20 cellular contexts compared by ENCODE assay signal in genomic region chr3:123122525-123123315, GRCh38. TPM values are rescaled to one million over a fixed set of nuclear protein-coding genes. Genes with fewer than 3 reads are reported as not detected.
DNase-seq lines count a peak whose midpoint lies in the region; TF ChIP-seq lines count a peak whose summit lies in the region.
"Had no signal": no experiment of that assay in that cellular context is flagged by ENCODE, and none has a peak within 500 bp of the region (broad histone marks: within the 10 kb centered on the region; RNA-seq: fewer than 3 reads in every experiment).

No MANE protein-coding gene starts in this region.

- H3K27ac ChIP-seq in WERI-Rb-1 (peak overlapping the region; percentile 64), esophagus muscularis mucosa (replicated peaks in 1 of 4) (peak overlapping the region; percentile 10 to 56 (median 20)), tibial nerve (no peak overlapping the region)
- H3K27ac ChIP-seq: 22Rv1, KMS-11, PC-9 had no signal

- H3K4me3 ChIP-seq in WERI-Rb-1 (ENCODE audit: low read depth, low read length): no peak overlapping the region
- no peak overlapping the region for H3K4me3 ChIP-seq in esophagus muscularis mucosa
- no peak overlapping the region for H3K4me3 ChIP-seq in tibial nerve
- H3K4me3 ChIP-seq: PC-9 had no signal

- no peak for TF ChIP-seq EP300 in esophagus muscularis mucosa (IDR thresholded peaks at IDR 0.05)
- no peak for TF ChIP-seq EP300 in tibial nerve (IDR thresholded peaks at IDR 0.05)

- intact Hi-C loops in esophagus muscularis mucosa (cut with DNase I): no loop called here

- no peak for TF ChIP-seq CTCF in WERI-Rb-1 (IDR thresholded peaks at IDR 0.05; ENCODE audit: low read depth, low read length)
- no peak for TF ChIP-seq CTCF in esophagus muscularis mucosa (IDR thresholded peaks at IDR 0.05)
- no peak for TF ChIP-seq CTCF in tibial nerve (IDR thresholded peaks at IDR 0.05)

- DNase-seq in NCI-H524 (lab: John Stamatoyannopoulos, UW): peak; percentile 36 to 53
- DNase-seq in NCI-H524 treated with DMSO at 0.1 percent for 48 hours (lab: John Stamatoyannopoulos, UW): no peak
- no peak for DNase-seq in WERI-Rb-1
- DNase-seq in esophagus muscularis mucosa (ENCODE audit: extremely low spot score): no peak
- DNase-seq in renal cortical epithelial cell (ENCODE audit: low read depth): peak; percentile 6
- DNase-seq in D341Med (ENCODE audit: low spot score): no peak
- DNase-seq in stimulated activated CD8-positive, alpha-beta memory T cell treated with anti-CD3 and anti-CD28 coated beads, Interleukin-4, amount 100 ng/mL, for 48 hours: no peak
- DNase-seq in tibial nerve (ENCODE audit: low spot score in 2 of 2): no peak
- DNase-seq: activated CD4-positive, CD25-positive, alpha-beta regulatory T cell; activated naive CD8-positive, alpha-beta T cell treated with anti-CD3 and anti-CD28 coated beads for 36 hours; CD8-positive, alpha-beta memory T cell; GF-D8; naive thymus-derived CD8-positive, alpha-beta T cell; NCI-H1417 treated with DMSO at 0.1 percent for 48 hours; NCI-H510A; PC-9; stimulated activated CD4-positive, alpha-beta T cell treated with anti-CD3 and anti-CD28 coated beads, Interleukin-4, amount 100 ng/mL, for 1 hour; T-cell had no signal

- H3K9me3 ChIP-seq in WERI-Rb-1 (ENCODE audit: severe bottlenecking): no peaks in the 10 kb centered on the region
- H3K9me3 ChIP-seq in esophagus muscularis mucosa: no peaks in the 10 kb centered on the region
- no peaks in the 10 kb centered on the region for H3K9me3 ChIP-seq in tibial nerve

- H3K4me1 ChIP-seq in esophagus muscularis mucosa (peaks cover 0 to 20% (median 9%) of the 10 kb centered on the region in 4 donors), tibial nerve (no peaks in the 10 kb centered on the region)

- H3K36me3 ChIP-seq in WERI-Rb-1 (peaks cover 95% of the 10 kb centered on the region), esophagus muscularis mucosa (peaks cover 5 to 87% (median 55%) of the 10 kb centered on the region in 4 donors), tibial nerve (peaks cover 0 to 99% (median 11%) of the 10 kb centered on the region in 3 donors)

- H3K27me3 ChIP-seq in WERI-Rb-1 (ENCODE audit: insufficient read depth, low read depth, severe bottlenecking) (no peaks in the 10 kb centered on the region), esophagus muscularis mucosa (no peaks in the 10 kb centered on the region), tibial nerve (no peaks in the 10 kb centered on the region)

- 47% methylated on average over 7 of the region's 8 CpGs for WGBS in esophagus muscularis mucosa
- WGBS in tibial nerve, 2 donors: 64 to 70% methylated on average over 8 of the region's 8 CpGs

- no peak for TF ChIP-seq POLR2A in esophagus muscularis mucosa (IDR thresholded peaks at IDR 0.05; ENCODE audit: low read depth)
- TF ChIP-seq POLR2A in tibial nerve (IDR thresholded peaks at IDR 0.05): no peak

RNA-seq across cellular contexts. Expression of gene PDIA5, which starts 55.9 kb away (rescaled TPM):
- total RNA-seq in esophagus muscularis mucosa (10 to 100 TPM; 12.5 to 16.4 (median 15.1) TPM), renal cortical epithelial cell (33.7 and 37.2 TPM in 2 replicates), tibial nerve (10 to 100 TPM; 18.3 to 41.0 (median 20.3) TPM)

Comparison
In these comparisons a context has a peak if more than half of its experiments do, and no peak if none do; other contexts are left out.
1. DNase-seq: peak in NCI-H524 (2 of 2) and renal cortical epithelial cell (single experiment); none in NCI-H524 treated with DMSO at 0.1 percent for 48 hours (single experiment), WERI-Rb-1 (single experiment), esophagus muscularis mucosa (single experiment), D341Med (single experiment), stimulated activated CD8-positive, alpha-beta memory T cell treated with anti-CD3 and anti-CD28 coated beads, Interleukin-4, amount 100 ng/mL, for 48 hours (single experiment) and tibial nerve (0 of 2).
2. H3K27ac ChIP-seq: peak in WERI-Rb-1 (single experiment) and esophagus muscularis mucosa (4 of 4); none in tibial nerve (0 of 4).